ENCODE assay signal across 24 cellular contexts in genomic region chr20:38386004-38386403, GRCh38. TPM values are rescaled to one million over a fixed set of nuclear protein-coding genes. Genes with fewer than 3 reads are reported as not detected.
"Had no signal": no experiment of that assay in that cellular context is flagged by ENCODE, and none has a peak within 500 bp of the region (broad histone marks: within the 10 kb centered on the region; RNA-seq: fewer than 3 reads in every experiment).

No MANE protein-coding gene starts in this region.

- H2AFZ ChIP-seq: parathyroid adenoma had no signal

- H3K9me3 Mint-ChIP-seq: natural killer cell treated with Interleukin-12 subunit alpha and Interleukin-12 subunit beta and Interleukin-15 and Interleukin-18, amount 100 ng/mL, for 72 hours; type B pancreatic cell had no signal

- ATAC-seq: activated naive CD4-positive, alpha-beta T cell treated with anti-CD3 and anti-CD28 coated beads, Interleukin-2, amount 50 U/mL, for 72 hours; left lung; natural killer cell treated with Interleukin-12 subunit alpha and Interleukin-12 subunit beta and Interleukin-15 and Interleukin-18, amount 100 ng/mL, for 72 hours; stimulated activated memory B cell treated with anti-CD40 and anti-IgM and Interleukin-4, amounts not matched to agents 10 μg/mL and 1 μg/mL and 100 μg/mL, for 72 hours had no signal

- H3K27ac ChIP-seq: adrenal gland, breast epithelium, left lung, neutrophil, parathyroid adenoma, spleen, testis, VCaP had no signal

- H3K4me3 Mint-ChIP-seq: mesothelial cell of epicardium; natural killer cell treated with Interleukin-12 subunit alpha and Interleukin-12 subunit beta and Interleukin-15 and Interleukin-18, amount 100 ng/mL, for 72 hours; stimulated activated memory B cell treated with anti-CD40 and anti-IgM and Interleukin-4, amounts not matched to agents 10 μg/mL and 1 μg/mL and 100 μg/mL, for 72 hours; type B pancreatic cell had no signal

- H3K27me3 ChIP-seq: adrenal gland, breast epithelium, testis had no signal

- H3K4me3 ChIP-seq: adrenal gland, breast epithelium, left lung, spleen, testis had no signal

- FAIRE-seq: astrocyte, endometrium, frontal cortex, kidney had no signal

- H3K9me3 ChIP-seq: adrenal gland, breast epithelium, left lung, neutrophil, testis had no signal

- H3K4me1 ChIP-seq: adrenal gland, breast epithelium, left lung, parathyroid adenoma, spleen, testis had no signal

- H3K4me1 Mint-ChIP-seq: mesothelial cell of epicardium; stimulated activated memory B cell treated with anti-CD40 and anti-IgM and Interleukin-4, amounts not matched to agents 10 μg/mL and 1 μg/mL and 100 μg/mL, for 72 hours had no signal

- DNase-seq: activated CD4-positive, alpha-beta T cell treated with anti-CD3 and anti-CD28 coated beads for 1 hour; activated CD4-positive, alpha-beta T cell treated with anti-CD3 and anti-CD28 coated beads, Interleukin-2, amount 50 U/mL, for 4 hours; activated gamma-delta T cell; adrenal gland; cortex of kidney; kidney; left lung; spleen; stimulated activated CD4-positive, alpha-beta T cell treated with anti-CD3 and anti-CD28 coated beads, Interleukin-4, amount 100 ng/mL, for 4 hours; testis had no signal

- H3K9ac ChIP-seq: parathyroid adenoma had no signal

- H3K27ac Mint-ChIP-seq: activated naive CD4-positive, alpha-beta T cell treated with anti-CD3 and anti-CD28 coated beads, Interleukin-2, amount 50 U/mL, for 72 hours; mesothelial cell of epicardium; natural killer cell treated with Interleukin-12 subunit alpha and Interleukin-12 subunit beta and Interleukin-15 and Interleukin-18, amount 100 ng/mL, for 72 hours; stimulated activated memory B cell treated with anti-CD40 and anti-IgM and Interleukin-4, amounts not matched to agents 10 μg/mL and 1 μg/mL and 100 μg/mL, for 72 hours; type B pancreatic cell had no signal

- H3K79me2 ChIP-seq: parathyroid adenoma had no signal

- H3K36me3 ChIP-seq: adrenal gland, breast epithelium, left lung, neutrophil, spleen had no signal

- H3K36me3 Mint-ChIP-seq: activated naive CD4-positive, alpha-beta T cell treated with anti-CD3 and anti-CD28 coated beads, Interleukin-2, amount 50 U/mL, for 72 hours; mesothelial cell of epicardium; natural killer cell treated with Interleukin-12 subunit alpha and Interleukin-12 subunit beta and Interleukin-15 and Interleukin-18, amount 100 ng/mL, for 72 hours; stimulated activated memory B cell treated with anti-CD40 and anti-IgM and Interleukin-4, amounts not matched to agents 10 μg/mL and 1 μg/mL and 100 μg/mL, for 72 hours; type B pancreatic cell had no signal

RNA-seq across cellular contexts. Expression of gene LBP, which starts 39.7 kb away (rescaled TPM):
- total RNA-seq: activated CD8-positive, alpha-beta memory T cell treated with anti-CD3 and anti-CD28 coated beads for 36 hours; activated naive CD4-positive, alpha-beta T cell treated with anti-CD3 and anti-CD28 coated beads, Interleukin-2, amount 50 U/mL, for 72 hours; astrocyte; frontal cortex; mesothelial cell of epicardium; natural killer cell treated with Interleukin-12 subunit alpha and Interleukin-12 subunit beta and Interleukin-15 and Interleukin-18, amount 100 ng/mL, for 72 hours; spleen had no signal
- polyA plus RNA-seq: esophagus had no signal
